Comparison of ENCODE assay signal across 15 cellular contexts in the genomic region with DNA sequence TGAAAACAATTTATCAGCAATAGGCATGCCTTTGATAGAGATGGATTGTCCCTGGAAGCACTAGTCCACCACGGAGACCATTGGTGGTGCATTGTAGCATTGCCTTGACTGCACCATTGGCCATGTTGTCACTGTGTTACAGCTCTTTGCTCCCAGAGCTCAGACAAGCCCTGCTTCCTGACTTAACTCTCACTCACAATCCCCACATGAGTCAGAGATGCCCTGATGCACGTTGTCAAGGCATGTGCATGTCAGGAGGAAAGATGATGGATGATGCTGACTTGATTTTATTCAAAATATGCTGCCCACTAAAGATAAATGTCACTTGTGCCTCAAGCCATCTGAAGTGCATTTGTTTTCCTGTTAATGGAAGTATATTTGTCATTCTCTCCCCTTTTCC.
"Had no signal": no experiment of that assay in that cellular context is flagged by ENCODE, and none has a peak within 500 bp of the region (broad histone marks: within the 10 kb centered on the region; RNA-seq: fewer than 3 reads in every experiment).

No MANE protein-coding gene starts in this region.

- H3K36me3 ChIP-seq: gastrocnemius medialis, neutrophil, right atrium auricular region, sigmoid colon, tibial nerve had no signal

- H3K9me3 ChIP-seq: gastrocnemius medialis, neutrophil, right atrium auricular region, sigmoid colon, testis, tibial nerve had no signal

- DNase-seq: cerebellar nuclear complex; effector memory CD8-positive, alpha-beta T cell; gastrocnemius medialis; naive thymus-derived CD4-positive, alpha-beta T cell; posterior cingulate gyrus; sigmoid colon; stimulated activated CD4-positive, alpha-beta T cell treated with anti-CD3 and anti-CD28 coated beads, Interleukin-2, amount 100 ng/mL, for 24 hours; stimulated activated CD4-positive, alpha-beta T cell treated with anti-CD3 and anti-CD28 coated beads, Interleukin-4, amount 100 ng/mL, for 4 hours; stimulated activated naive B cell treated with anti-CD40 and anti-IgM and Interleukin-4, amounts not matched to agents 10 μg/mL and 1 μg/mL and 100 μg/mL, for 72 hours; stimulated activated naive CD8-positive, alpha-beta T cell treated with anti-CD3 and anti-CD28 coated beads, Interleukin-15, amount 100 ng/mL, for 72 hours; testis had no signal

- H3K4me1 ChIP-seq: gastrocnemius medialis, right atrium auricular region, sigmoid colon, testis, tibial nerve had no signal

- H3K4me3 ChIP-seq: gastrocnemius medialis, right atrium auricular region, sigmoid colon, skin epidermis, testis, tibial nerve had no signal

- H3K27ac ChIP-seq: gastrocnemius medialis, neutrophil, right atrium auricular region, sigmoid colon, skin epidermis, testis, tibial nerve had no signal

- H3K27me3 ChIP-seq: gastrocnemius medialis, neutrophil, right atrium auricular region, sigmoid colon, testis, tibial nerve had no signal

- ATAC-seq: effector memory CD8-positive, alpha-beta T cell; gastrocnemius medialis; naive thymus-derived CD4-positive, alpha-beta T cell; stimulated activated naive B cell treated with anti-CD40 and anti-IgM and Interleukin-4, amounts not matched to agents 10 μg/mL and 1 μg/mL and 100 μg/mL, for 72 hours; stimulated activated naive CD8-positive, alpha-beta T cell treated with anti-CD3 and anti-CD28 coated beads, Interleukin-15, amount 100 ng/mL, for 72 hours had no signal
